Comparison of ENCODE assay signal across 8 cellular contexts in genomic region chr17:29615492-29616299, GRCh38.
DNase-seq lines count a peak whose midpoint lies in the region; ATAC-seq and TF ChIP-seq lines count a peak whose summit lies in the region.

No MANE protein-coding gene starts in this region.

- peak overlapping the region; percentile 69 for H3K27ac Mint-ChIP-seq in activated T-cell treated with anti-CD3 and anti-CD28 coated beads, Interleukin-2, amount 50 U/mL, for 24 hours

- no peak for TF ChIP-seq CTCF in epithelial cell of esophagus (IDR thresholded peaks at IDR 0.05; ENCODE audit: insufficient read depth, low read depth, low read length, missing control alignments)

- H3K9me3 Mint-ChIP-seq in activated T-cell treated with anti-CD3 and anti-CD28 coated beads, Interleukin-2, amount 50 U/mL, for 24 hours: no peaks in the 10 kb centered on the region

- peaks cover 5% of the 10 kb centered on the region for H3K27me3 Mint-ChIP-seq in activated T-cell treated with anti-CD3 and anti-CD28 coated beads, Interleukin-2, amount 50 U/mL, for 24 hours

- H3K36me3 Mint-ChIP-seq in activated T-cell treated with anti-CD3 and anti-CD28 coated beads, Interleukin-2, amount 50 U/mL, for 24 hours (ENCODE audit: low read depth): peaks cover 6% of the 10 kb centered on the region

- peak overlapping the region; percentile 81 for H3K4me3 Mint-ChIP-seq in activated T-cell treated with anti-CD3 and anti-CD28 coated beads, Interleukin-2, amount 50 U/mL, for 24 hours

- DNase-seq in EH (ENCODE audit: low read depth): peak; percentile 84
- DNase-seq in NCI-H82 treated with DMSO at 0.1 percent for 48 hours (lab: John Stamatoyannopoulos, UW; ENCODE audit: unreplicated experiment): peak; percentile 87
- DNase-seq in activated T-cell treated with anti-CD3 and anti-CD28 coated beads, Interleukin-2, amount 50 U/mL, for 24 hours: peak; percentile 92
- DNase-seq in epithelial cell of esophagus (ENCODE audit: low read depth): peak; percentile 90
- peak; percentile 95 for DNase-seq in midbrain (lab: John Stamatoyannopoulos, UW)
- peak; percentile 61 to 73 for DNase-seq in stimulated activated CD8-positive, alpha-beta memory T cell treated with anti-CD3 and anti-CD28 coated beads, Interleukin-2, amount 100 ng/mL, for 1 hour (ENCODE audit: low read depth in 2 of 2)

- H3K4me1 Mint-ChIP-seq in activated T-cell treated with anti-CD3 and anti-CD28 coated beads, Interleukin-2, amount 50 U/mL, for 24 hours (ENCODE audit: low read depth): peaks cover 44% of the 10 kb centered on the region

- H3K4me3 ChIP-seq in epithelial cell of esophagus (ENCODE audit: low read length): peak overlapping the region; percentile 30

- peak; percentile 62 for ATAC-seq in HG02678 (IDR thresholded peaks at IDR 0.05; ENCODE audit: unreplicated experiment)
- no peak for ATAC-seq in HG02973 (IDR thresholded peaks at IDR 0.05; ENCODE audit: unreplicated experiment)
